In the genomic region with DNA sequence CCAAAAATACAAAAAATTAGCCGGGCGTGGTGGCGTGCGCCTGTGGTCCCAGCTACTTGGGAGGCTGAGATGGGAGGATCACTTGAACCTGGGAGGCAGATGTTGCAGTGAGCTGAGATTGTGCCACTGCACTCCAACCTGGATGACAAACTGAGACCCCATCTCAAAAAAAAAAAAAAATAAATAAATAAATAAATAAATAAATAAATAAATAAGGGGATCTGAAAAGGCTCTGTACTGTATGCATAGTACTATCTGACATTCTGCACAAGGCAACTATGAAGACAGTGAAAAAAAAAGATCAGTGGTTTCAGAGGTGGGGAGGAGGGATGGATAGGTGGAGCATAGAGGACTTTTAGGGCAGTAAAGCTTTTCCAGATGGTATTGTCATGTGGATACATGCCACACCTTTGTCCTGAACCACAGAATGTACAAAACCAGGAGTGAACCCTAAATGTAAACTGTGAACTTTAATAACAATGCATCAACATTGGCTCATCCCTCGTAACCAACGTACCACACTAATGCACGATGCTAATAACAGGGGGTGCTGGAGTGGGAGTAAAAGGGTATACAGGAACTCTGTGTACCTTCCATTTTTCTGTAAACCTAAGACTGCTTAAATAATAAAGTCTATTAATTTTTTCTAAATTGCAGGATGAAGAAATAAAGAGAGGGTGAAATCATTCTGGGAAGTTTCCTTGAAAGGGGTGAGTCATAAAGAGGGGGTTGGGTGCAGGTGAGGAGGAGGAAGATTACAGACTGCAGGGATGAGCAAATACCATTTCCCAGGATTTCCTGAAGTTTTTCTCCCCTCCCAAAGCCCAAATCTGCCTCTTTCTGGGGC, we compare ENCODE assay signal across 18 cellular contexts.
"Had no signal": no experiment of that assay in that cellular context is flagged by ENCODE, and none has a peak within 500 bp of the region (broad histone marks: within the 10 kb centered on the region; RNA-seq: fewer than 3 reads in every experiment).

No MANE protein-coding gene starts in this region.

- H3K27me3 Mint-ChIP-seq: activated naive CD4-positive, alpha-beta T cell treated with anti-CD3 and anti-CD28 coated beads, Interleukin-2, amount 50 U/mL, for 24 hours had no signal

- H3K4me3 Mint-ChIP-seq: activated B cell treated with CpG ODN at 0.5 μM for 24 hours; activated CD8-positive, alpha-beta T cell treated with anti-CD3 and anti-CD28 coated beads, Interleukin-2, amount 10 ng/mL, durations not matched to agents 7 days and 5 days; activated naive CD4-positive, alpha-beta T cell treated with anti-CD3 and anti-CD28 coated beads, Interleukin-2, amount 50 U/mL, for 24 hours; central memory CD8-positive, alpha-beta T cell; nephron progenitor cell; stimulated activated memory B cell treated with anti-CD40 and anti-IgM and Interleukin-4, amounts not matched to agents 10 μg/mL and 1 μg/mL and 100 μg/mL, for 72 hours; T-helper 2 cell treated with Interferon-gamma antibody and Interleukin-4, amounts not matched to agents 5 μg/mL and 100 μg/mL, for 36 hours had no signal

- H3K36me3 Mint-ChIP-seq: stimulated activated memory B cell treated with anti-CD40 and anti-IgM and Interleukin-4, amounts not matched to agents 10 μg/mL and 1 μg/mL and 100 μg/mL, for 72 hours had no signal

- H3K27me3 ChIP-seq: adrenal gland had no signal

- H3K4me1 ChIP-seq: adrenal gland, esophagus muscularis mucosa, psoas muscle had no signal

- H3K27ac Mint-ChIP-seq: activated CD8-positive, alpha-beta T cell treated with anti-CD3 and anti-CD28 coated beads, Interleukin-2, amount 10 ng/mL, durations not matched to agents 7 days and 5 days; activated naive CD4-positive, alpha-beta T cell treated with anti-CD3 and anti-CD28 coated beads, Interleukin-2, amount 50 U/mL, for 24 hours; nephron progenitor cell; stimulated activated memory B cell treated with anti-CD40 and anti-IgM and Interleukin-4, amounts not matched to agents 10 μg/mL and 1 μg/mL and 100 μg/mL, for 72 hours; T-helper 2 cell treated with Interferon-gamma antibody and Interleukin-4, amounts not matched to agents 5 μg/mL and 100 μg/mL, for 36 hours had no signal

- H3K9me3 Mint-ChIP-seq: activated naive CD4-positive, alpha-beta T cell treated with anti-CD3 and anti-CD28 coated beads, Interleukin-2, amount 50 U/mL, for 24 hours; central memory CD8-positive, alpha-beta T cell; nephron progenitor cell had no signal

- H3K27ac ChIP-seq: adrenal gland, coronary artery, esophagus muscularis mucosa, psoas muscle had no signal

- H3K4me3 ChIP-seq: adrenal gland, coronary artery, esophagus muscularis mucosa, psoas muscle had no signal

- ATAC-seq: activated CD8-positive, alpha-beta T cell treated with anti-CD3 and anti-CD28 coated beads, Interleukin-2, amount 10 ng/mL, durations not matched to agents 7 days and 5 days; psoas muscle; stimulated activated memory B cell treated with anti-CD40 and anti-IgM and Interleukin-4, amounts not matched to agents 10 μg/mL and 1 μg/mL and 100 μg/mL, for 72 hours had no signal

- H3K4me1 Mint-ChIP-seq: activated B cell treated with CpG ODN at 0.5 μM for 24 hours; central memory CD8-positive, alpha-beta T cell; stimulated activated memory B cell treated with anti-CD40 and anti-IgM and Interleukin-4, amounts not matched to agents 10 μg/mL and 1 μg/mL and 100 μg/mL, for 72 hours had no signal

- DNase-seq: activated B cell treated with CpG ODN at 0.5 μM for 24 hours; activated CD4-positive, alpha-beta T cell treated with anti-CD3 and anti-CD28 coated beads for 48 hours; activated CD8-positive, alpha-beta memory T cell treated with anti-CD3 and anti-CD28 coated beads, Interleukin-2, amount 50 U/mL, for 4 hours; activated CD8-positive, alpha-beta T cell treated with anti-CD3 and anti-CD28 coated beads, Interleukin-2, amount 10 ng/mL, durations not matched to agents 7 days and 5 days; activated effector memory CD4-positive, alpha-beta T cell treated with anti-CD3 and anti-CD28 coated beads, Interleukin-2, amount 50 U/mL, for 16 hours; activated T-cell treated with anti-CD3 and anti-CD28 coated beads, Interleukin-2, amount 50 U/mL, for 48 hours; kidney glomerular epithelial cell; nephron progenitor cell; occipital lobe; psoas muscle; stimulated activated CD4-positive, alpha-beta T cell treated with anti-CD3 and anti-CD28 coated beads, Interleukin-2, amount 100 ng/mL, for 48 hours had no signal

- H3K36me3 ChIP-seq: adrenal gland, esophagus muscularis mucosa had no signal

- H3K9me3 ChIP-seq: adrenal gland, psoas muscle had no signal
